ENCODE assay signal across 1 cellular context in the genomic region with DNA sequence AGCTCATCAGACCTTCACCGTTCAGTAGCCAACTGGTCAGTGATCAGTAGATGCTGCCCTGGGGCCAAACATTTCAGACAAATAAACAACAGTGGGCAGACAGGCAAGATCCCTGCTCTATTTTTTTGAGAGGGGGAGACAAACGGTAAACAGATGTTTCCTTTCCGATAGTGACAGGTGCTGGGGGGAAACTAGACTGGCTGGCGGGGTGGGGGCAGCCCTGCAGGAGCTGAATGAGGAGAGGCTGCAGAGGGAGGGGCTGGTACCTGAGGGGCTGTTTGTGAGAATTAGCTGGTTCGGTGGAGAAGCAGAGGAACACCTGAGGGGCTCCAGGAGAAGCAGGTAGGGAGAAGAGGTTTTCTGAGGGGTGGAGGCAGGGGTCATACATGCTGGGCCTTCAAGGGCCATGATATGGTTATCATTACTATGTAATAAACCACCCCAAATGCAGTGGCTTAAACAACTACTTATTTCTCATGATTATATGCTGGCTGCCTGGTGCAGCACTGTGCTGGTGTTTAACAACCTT.
TF ChIP-seq lines count a peak whose summit lies in the region.

No MANE protein-coding gene starts in this region.

TF ChIP-seq in WTC11, 78 proteins besides CTCF, POLR2A, EP300 and RAD21 (continued from another document):
- TF ChIP-seq, protein P1, sequence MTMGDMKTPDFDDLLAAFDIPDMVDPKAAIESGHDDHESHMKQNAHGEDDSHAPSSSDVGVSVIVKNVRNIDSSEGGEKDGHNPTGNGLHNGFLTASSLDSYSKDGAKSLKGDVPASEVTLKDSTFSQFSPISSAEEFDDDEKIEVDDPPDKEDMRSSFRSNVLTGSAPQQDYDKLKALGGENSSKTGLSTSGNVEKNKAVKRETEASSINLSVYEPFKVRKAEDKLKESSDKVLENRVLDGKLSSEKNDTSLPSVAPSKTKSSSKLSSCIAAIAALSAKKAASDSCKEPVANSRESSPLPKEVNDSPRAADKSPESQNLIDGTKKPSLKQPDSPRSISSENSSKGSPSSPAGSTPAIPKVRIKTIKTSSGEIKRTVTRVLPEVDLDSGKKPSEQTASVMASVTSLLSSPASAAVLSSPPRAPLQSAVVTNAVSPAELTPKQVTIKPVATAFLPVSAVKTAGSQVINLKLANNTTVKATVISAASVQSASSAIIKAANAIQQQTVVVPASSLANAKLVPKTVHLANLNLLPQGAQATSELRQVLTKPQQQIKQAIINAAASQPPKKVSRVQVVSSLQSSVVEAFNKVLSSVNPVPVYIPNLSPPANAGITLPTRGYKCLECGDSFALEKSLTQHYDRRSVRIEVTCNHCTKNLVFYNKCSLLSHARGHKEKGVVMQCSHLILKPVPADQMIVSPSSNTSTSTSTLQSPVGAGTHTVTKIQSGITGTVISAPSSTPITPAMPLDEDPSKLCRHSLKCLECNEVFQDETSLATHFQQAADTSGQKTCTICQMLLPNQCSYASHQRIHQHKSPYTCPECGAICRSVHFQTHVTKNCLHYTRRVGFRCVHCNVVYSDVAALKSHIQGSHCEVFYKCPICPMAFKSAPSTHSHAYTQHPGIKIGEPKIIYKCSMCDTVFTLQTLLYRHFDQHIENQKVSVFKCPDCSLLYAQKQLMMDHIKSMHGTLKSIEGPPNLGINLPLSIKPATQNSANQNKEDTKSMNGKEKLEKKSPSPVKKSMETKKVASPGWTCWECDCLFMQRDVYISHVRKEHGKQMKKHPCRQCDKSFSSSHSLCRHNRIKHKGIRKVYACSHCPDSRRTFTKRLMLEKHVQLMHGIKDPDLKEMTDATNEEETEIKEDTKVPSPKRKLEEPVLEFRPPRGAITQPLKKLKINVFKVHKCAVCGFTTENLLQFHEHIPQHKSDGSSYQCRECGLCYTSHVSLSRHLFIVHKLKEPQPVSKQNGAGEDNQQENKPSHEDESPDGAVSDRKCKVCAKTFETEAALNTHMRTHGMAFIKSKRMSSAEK (CRISPR knock-in tag; IDR thresholded peaks at IDR 0.05; ENCODE audit: borderline replicate concordance): no peak
- TF ChIP-seq ZNF138 (CRISPR knock-in tag; conservative IDR thresholded peaks at IDR 0.05): no peak
- TF ChIP-seq, protein P2, sequence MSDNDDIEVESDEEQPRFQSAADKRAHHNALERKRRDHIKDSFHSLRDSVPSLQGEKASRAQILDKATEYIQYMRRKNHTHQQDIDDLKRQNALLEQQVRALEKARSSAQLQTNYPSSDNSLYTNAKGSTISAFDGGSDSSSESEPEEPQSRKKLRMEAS (CRISPR knock-in tag; IDR thresholded peaks at IDR 0.05): no peak
